11 cellular contexts compared by ENCODE assay signal in genomic region chr21:46509760-46510159, GRCh38. TPM values are rescaled to one million over a fixed set of nuclear protein-coding genes. Genes with fewer than 3 reads are reported as not detected.
DNase-seq lines count a peak whose midpoint lies in the region; ATAC-seq, FAIRE-seq and TF ChIP-seq lines count a peak whose summit lies in the region.
"Had no signal": no experiment of that assay in that cellular context is flagged by ENCODE, and none has a peak within 500 bp of the region (broad histone marks: within the 10 kb centered on the region; RNA-seq: fewer than 3 reads in every experiment).

No MANE protein-coding gene starts in this region.

- H3K27ac ChIP-seq in esophagus squamous epithelium: peak overlapping the region; percentile 12 to 79 (median 60)
- no peak overlapping the region for H3K27ac ChIP-seq in naive thymus-derived CD4-positive, alpha-beta T cell (ENCODE audit: low read depth, low read length)

- H3K9me3 ChIP-seq in esophagus squamous epithelium: no peaks in the 10 kb centered on the region
- no peaks in the 10 kb centered on the region for H3K9me3 ChIP-seq in naive thymus-derived CD4-positive, alpha-beta T cell (ENCODE audit: control insufficient read depth in 2 of 3, low read length in 3 of 3)

- peaks cover 5 to 75% (median 11%) of the 10 kb centered on the region in 3 donors for H3K36me3 ChIP-seq in esophagus squamous epithelium
- peaks cover 0 to 62% (median 0%) of the 10 kb centered on the region in 3 experiments for H3K36me3 ChIP-seq in naive thymus-derived CD4-positive, alpha-beta T cell (ENCODE audit: control insufficient read depth in 2 of 3, insufficient read depth in 3 of 3, low read length in 3 of 3)

- no peak overlapping the region for H3K4me3 Mint-ChIP-seq in HFFc6
- no peak overlapping the region for H3K4me3 Mint-ChIP-seq in naive thymus-derived CD4-positive, alpha-beta T cell
- H3K4me3 Mint-ChIP-seq: nephron had no signal

- POLR2A ChIA-PET in naive thymus-derived CD4-positive, alpha-beta T cell (lab: Charles Lee): no interaction called here

- H3K27me3 Mint-ChIP-seq in HFFc6 (ENCODE audit: insufficient read depth): no peaks in the 10 kb centered on the region
- H3K27me3 Mint-ChIP-seq in naive thymus-derived CD4-positive, alpha-beta T cell: no peaks in the 10 kb centered on the region

- DNase-seq in HFFc6: peak; percentile 82
- peak; percentile 54 for DNase-seq in RCC 7860 (ENCODE audit: low spot score)
- no peak for DNase-seq in esophagus squamous epithelium (lab: John Stamatoyannopoulos, UW)
- peak; percentile 63 for DNase-seq in skeletal muscle cell (ENCODE audit: low read depth)
- no peak for DNase-seq in foreskin melanocyte
- no peak for DNase-seq in naive thymus-derived CD4-positive, alpha-beta T cell
- DNase-seq: NCI-H748 treated with DMSO at 0.1 percent for 48 hours; stimulated activated CD4-positive, alpha-beta T cell treated with anti-CD3 and anti-CD28 coated beads, Interleukin-12 subunit alpha, Interleukin-12 subunit beta, amount 100 ng/mL, for 4 hours; T-helper 1 cell had no signal

- intact Hi-C loops in esophagus squamous epithelium (cut with DNase I): no loop called here
- intact Hi-C loops in naive thymus-derived CD4-positive, alpha-beta T cell (cut with micrococcal nuclease): no loop called here

- H3K9me3 Mint-ChIP-seq in HFFc6: no peaks in the 10 kb centered on the region
- H3K9me3 Mint-ChIP-seq in naive thymus-derived CD4-positive, alpha-beta T cell: no peaks in the 10 kb centered on the region

- FAIRE-seq in RCC 7860 (lab: Jason Lieb, UNC): no peak

- H3K4me3 ChIP-seq in esophagus squamous epithelium (no peak overlapping the region), skeletal muscle cell (ENCODE audit: low read depth, low read length) (no peak overlapping the region)
- no peak overlapping the region for H3K4me3 ChIP-seq in naive thymus-derived CD4-positive, alpha-beta T cell (ENCODE audit: low read length)

- TF ChIP-seq POLR2A in esophagus squamous epithelium (IDR thresholded peaks at IDR 0.05): no peak

- no peaks in the 10 kb centered on the region for H3K27me3 ChIP-seq in esophagus squamous epithelium
- no peaks in the 10 kb centered on the region for H3K27me3 ChIP-seq in naive thymus-derived CD4-positive, alpha-beta T cell (ENCODE audit: control insufficient read depth in 2 of 2, insufficient read depth in 2 of 2, low read length in 2 of 2)

- H3K4me1 ChIP-seq in esophagus squamous epithelium: peaks cover 0 to 37% (median 3%) of the 10 kb centered on the region in 3 donors
- peaks cover 0 to 2% of the 10 kb centered on the region in 2 donors for H3K4me1 ChIP-seq in naive thymus-derived CD4-positive, alpha-beta T cell (ENCODE audit: control insufficient read depth in 2 of 2, insufficient read depth in 2 of 2, low read length in 2 of 2)

- H3K4me1 Mint-ChIP-seq in HFFc6 (ENCODE audit: low read depth): peaks cover 15% of the 10 kb centered on the region
- peaks cover 0 to 21% (median 14%) of the 10 kb centered on the region in 7 donors for H3K4me1 Mint-ChIP-seq in naive thymus-derived CD4-positive, alpha-beta T cell
- H3K4me1 Mint-ChIP-seq: nephron had no signal

- ATAC-seq in HG03439 (IDR thresholded peaks at IDR 0.05; ENCODE audit: unreplicated experiment): no peak
- no peak for ATAC-seq in naive thymus-derived CD4-positive, alpha-beta T cell

- 33% methylated on average over 5 to 8 of the region's 8 CpGs for WGBS in esophagus squamous epithelium, 2 donors

- CTCF ChIA-PET in naive thymus-derived CD4-positive, alpha-beta T cell (lab: Charles Lee): interaction anchor here (0.6 to 1.2 kb wide), 2 partner anchors 10 to 15 kb away, joined by 3 read pairs; no protein-coding TSS in a partner anchor

- peak overlapping the region; percentile 70 for H3K27ac Mint-ChIP-seq in HFFc6
- H3K27ac Mint-ChIP-seq in naive thymus-derived CD4-positive, alpha-beta T cell: peak overlapping the region in 3 of 9 donors; percentile 13 to 86 (median 23)
- H3K27ac Mint-ChIP-seq: nephron had no signal

- TF ChIP-seq CTCF in HFFc6 (IDR thresholded peaks at IDR 0.05): no peak
- no peak for TF ChIP-seq CTCF in esophagus squamous epithelium (IDR thresholded peaks at IDR 0.05)

- peaks cover 23% of the 10 kb centered on the region for H3K36me3 Mint-ChIP-seq in HFFc6 (ENCODE audit: low read depth)
- peaks cover 3 to 51% (median 42%) of the 10 kb centered on the region in 5 donors for H3K36me3 Mint-ChIP-seq in naive thymus-derived CD4-positive, alpha-beta T cell

RNA-seq across cellular contexts. Expression of gene DIP2A, which starts 51.1 kb away (rescaled TPM):
- 10 to 100 TPM; 20.0 to 24.1 (median 21.7) TPM for total RNA-seq in HFFc6 (2021; fragmentation: NEBNext Ultra II Directional; extraction: Animal tissue kit (Norgen Biotek cat#: 25700))
- 10 to 100 TPM; 16.7 to 40.3 (median 33.0) TPM for total RNA-seq in esophagus squamous epithelium
- 100 to 1,000 TPM in 4 of 5 experiments, 10 to 100 TPM in 1; 54.7 to 118 (median 108) TPM for total RNA-seq in naive thymus-derived CD4-positive, alpha-beta T cell
- polyA plus RNA-seq in naive thymus-derived CD4-positive, alpha-beta T cell: 10 to 100 TPM; 16.9 to 22.9 TPM

Comparison
In these comparisons a context has a peak if more than half of its experiments do, and no peak if none do; other contexts are left out.
1. DNase-seq: peak in HFFc6 (single experiment), RCC 7860 (single experiment) and skeletal muscle cell (single experiment); none in esophagus squamous epithelium (single experiment), foreskin melanocyte (single experiment) and naive thymus-derived CD4-positive, alpha-beta T cell (0 of 9).